Comparison of ENCODE assay signal across 10 cellular contexts in the genomic region with DNA sequence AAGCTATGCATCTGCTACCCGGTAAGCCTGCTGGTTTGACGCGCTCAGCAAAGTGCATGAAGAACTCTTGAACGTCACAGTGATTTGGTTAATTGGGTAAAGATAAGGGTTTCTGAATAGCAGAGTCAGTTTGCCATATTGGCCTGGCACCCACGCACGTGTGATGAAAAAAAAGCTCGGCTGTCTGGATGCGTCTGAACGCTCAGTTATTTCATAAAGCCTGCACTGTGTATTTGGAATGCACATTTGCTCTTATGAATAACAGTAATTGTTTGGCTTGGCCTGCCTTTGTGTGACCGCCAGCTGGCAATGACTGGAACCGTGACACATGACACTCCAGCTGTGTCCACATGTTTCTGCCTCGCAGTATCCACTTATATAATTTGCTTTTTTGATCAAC.
A peak's percentile ranks its signal among the peaks of the same experiment; 100 is the strongest.
DNase-seq lines count a peak whose midpoint lies in the region; ATAC-seq and TF ChIP-seq lines count a peak whose summit lies in the region.
"Had no signal": no experiment of that assay in that cellular context is flagged by ENCODE, and none has a peak within 500 bp of the region (broad histone marks: within the 10 kb centered on the region; RNA-seq: fewer than 3 reads in every experiment).

No MANE protein-coding gene starts in this region.

- H3K4me1 ChIP-seq in gastroesophageal sphincter = peaks cover 0 to 12% (median 2%) of the 10 kb centered on the region in 3 donors
- no peaks in the 10 kb centered on the region for H3K4me1 ChIP-seq in prostate gland (replicated peaks)

- WGBS in gastroesophageal sphincter (ENCODE audit: low coverage in 1 of 2), 2 donors = 43 to 62% methylated on average over 5 to 12 of the region's 12 CpGs
- 15% methylated on average over 12 of the region's 12 CpGs for WGBS in prostate gland

- TF ChIP-seq CTCF in gastroesophageal sphincter (IDR thresholded peaks at IDR 0.05) (no peak), prostate gland (IDR thresholded peaks at IDR 0.05) (no peak)

- H3K27me3 ChIP-seq in gastroesophageal sphincter (no peaks in the 10 kb centered on the region), prostate gland (replicated peaks; ENCODE audit: insufficient read depth) (no peaks in the 10 kb centered on the region)

- H3K27ac ChIP-seq in gastroesophageal sphincter (no peak overlapping the region), prostate gland (no peak overlapping the region)

- no peak overlapping the region for H3K4me3 ChIP-seq in gastroesophageal sphincter
- H3K4me3 ChIP-seq in prostate gland = no peak overlapping the region

- DNase-seq in Daoy (ENCODE audit: low read depth) = peak; percentile 78
- DNase-seq in NCI-H774 (lab: John Stamatoyannopoulos, UW) = peak; percentile 86
- peak; percentile 31 for DNase-seq in prostate gland (ENCODE audit: low spot score)
- DNase-seq in GM19238 (ENCODE audit: insufficient read length, low spot score) = no peak
- no peak for DNase-seq in germinal center (ENCODE audit: low spot score)
- DNase-seq: activated gamma-delta T cell treated with Interleukin-2 at 50 U/mL for 16 hours, NCI-H526 treated with DMSO at 0.1 percent for 48 hours had no signal

- intact Hi-C loops in prostate gland (cut with DNase I) = no loop called here

- H3K9me3 ChIP-seq in gastroesophageal sphincter = no peaks in the 10 kb centered on the region
- no peaks in the 10 kb centered on the region for H3K9me3 ChIP-seq in prostate gland

- ATAC-seq in gastroesophageal sphincter = peak; percentile 66
- no peak for ATAC-seq in activated CD4-positive, CD25-positive, alpha-beta regulatory T cell treated with anti-CD3 and anti-CD28 coated beads, Interleukin-2, amount 50 U/mL, for 24 hours
- no peak for ATAC-seq in GM19035 (IDR thresholded peaks at IDR 0.05; ENCODE audit: unreplicated experiment)

- H3K36me3 ChIP-seq in gastroesophageal sphincter (no peaks in the 10 kb centered on the region), prostate gland (no peaks in the 10 kb centered on the region)

- no peak for TF ChIP-seq POLR2A in gastroesophageal sphincter (IDR thresholded peaks at IDR 0.05)
- no peak for TF ChIP-seq POLR2A in prostate gland (IDR thresholded peaks at IDR 0.05)

- no peak for TF ChIP-seq EP300 in gastroesophageal sphincter (IDR thresholded peaks at IDR 0.05)

Comparison
In these comparisons a context has a peak if more than half of its experiments do, and no peak if none do; other contexts are left out.
1. DNase-seq: peak in Daoy (single experiment), NCI-H774 (single experiment) and prostate gland (single experiment); none in GM19238 (single experiment) and germinal center (single experiment).